8 cellular contexts compared by ENCODE assay signal in the genomic region with DNA sequence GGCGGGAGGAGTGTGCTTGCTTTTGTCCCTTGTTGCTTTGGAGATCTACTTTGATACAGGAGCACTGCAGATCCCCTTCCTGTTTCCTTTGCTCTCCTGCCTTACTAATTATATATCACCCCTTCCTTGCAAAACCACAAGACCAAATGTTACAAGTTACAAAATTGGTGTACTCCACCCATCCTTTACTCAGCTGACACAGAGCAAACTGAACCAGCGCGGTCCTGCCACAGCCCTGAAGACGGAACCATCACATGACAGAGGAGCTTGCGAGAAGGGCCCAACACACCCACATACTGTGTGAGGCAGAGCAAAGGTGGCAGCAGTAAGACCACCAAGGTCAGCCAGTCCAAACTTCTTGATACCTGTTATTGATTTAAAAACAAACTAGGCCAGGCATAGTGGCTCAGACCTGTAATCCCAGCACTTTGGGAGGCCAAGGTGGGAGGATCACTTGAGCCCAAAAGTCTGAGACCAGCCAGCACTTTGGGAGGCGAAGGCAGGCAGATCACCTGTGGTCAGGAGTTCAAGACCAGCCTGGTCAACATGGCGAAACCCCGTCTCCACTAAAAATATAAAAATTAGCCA. TPM values are rescaled to one million over a fixed set of nuclear protein-coding genes. Genes with fewer than 3 reads are reported as not detected.
DNase-seq lines count a peak whose midpoint lies in the region; TF ChIP-seq lines count a peak whose summit lies in the region.

No MANE protein-coding gene starts in this region.

- peak overlapping the region; percentile 62 for H3K4me3 Mint-ChIP-seq in activated naive CD8-positive, alpha-beta T cell treated with anti-CD3 and anti-CD28 coated beads for 36 hours

- DNase-seq in AML-193 (lab: John Stamatoyannopoulos, UW): peak; percentile 99
- DNase-seq in SKM-1 (lab: John Stamatoyannopoulos, UW; ENCODE audit: unreplicated experiment): peak; percentile 90
- peak; percentile 75 for DNase-seq in activated naive CD8-positive, alpha-beta T cell treated with anti-CD3 and anti-CD28 coated beads for 36 hours
- DNase-seq in kidney tubule cell (ENCODE audit: low spot score): peak; percentile 17
- peak; percentile 81 for DNase-seq in stimulated activated CD8-positive, alpha-beta memory T cell treated with anti-CD3 and anti-CD28 coated beads, Interleukin-4, amount 100 ng/mL, for 48 hours
- DNase-seq in GM13977 (ENCODE audit: low spot score): no peak
- no peak for DNase-seq in iPS-NIHi7 (ENCODE audit: extremely low spot score)

- no peaks in the 10 kb centered on the region for H3K9me3 ChIP-seq in HEK293 (ENCODE audit: control insufficient read depth, insufficient read depth, low read depth, low read length)

- H3K27ac ChIP-seq in HEK293 (ENCODE audit: extremely low read depth, low read depth, low read length): no peak overlapping the region

- no peak overlapping the region for H3K4me3 ChIP-seq in HEK293 (ENCODE audit: low read depth, low read length)

- no peaks in the 10 kb centered on the region for H3K27me3 Mint-ChIP-seq in activated naive CD8-positive, alpha-beta T cell treated with anti-CD3 and anti-CD28 coated beads for 36 hours

- no peak for TF ChIP-seq CTCF in HEK293 (tag by site-specific recombination; IDR thresholded peaks at IDR 0.05)
- no peak for TF ChIP-seq CTCF in GM13977 (IDR thresholded peaks at IDR 0.05; ENCODE audit: extremely low read depth, insufficient read depth, missing control alignments)

- in situ Hi-C loops in GM13977 (cut with MboI; ENCODE audit: low pct_unique_long_range_greater_than_20kb, low sequenced_read_pairs, unreplicated experiment): no loop called here

- CTCF ChIA-PET in HEK293 (lab: Yijun Ruan, JAX): interaction anchor here (0.6 to 3.0 kb wide), 4 partner anchors 14 to 334 kb away, joined by 3 to 12 read pairs (median 3); no protein-coding TSS in a partner anchor

- POLR2A ChIA-PET in HEK293 (lab: Yijun Ruan, JAX): no interaction called here

- H3K36me3 ChIP-seq in HEK293 (ENCODE audit: control insufficient read depth in 2 of 2, insufficient read depth in 1 of 2, low read length in 2 of 2): no peaks in the 10 kb centered on the region

- H3K36me3 Mint-ChIP-seq in activated naive CD8-positive, alpha-beta T cell treated with anti-CD3 and anti-CD28 coated beads for 36 hours: peaks cover 6% of the 10 kb centered on the region

- peak overlapping the region; percentile 90 for H3K27ac Mint-ChIP-seq in activated naive CD8-positive, alpha-beta T cell treated with anti-CD3 and anti-CD28 coated beads for 36 hours

- no peaks in the 10 kb centered on the region for H3K9me3 Mint-ChIP-seq in activated naive CD8-positive, alpha-beta T cell treated with anti-CD3 and anti-CD28 coated beads for 36 hours

- peaks cover 7% of the 10 kb centered on the region for H3K4me1 ChIP-seq in HEK293 (ENCODE audit: control insufficient read depth, insufficient read depth, low read length)

- H3K4me1 Mint-ChIP-seq in activated naive CD8-positive, alpha-beta T cell treated with anti-CD3 and anti-CD28 coated beads for 36 hours: peaks cover 92% of the 10 kb centered on the region

TF ChIP-seq in HEK293, 187 proteins besides CTCF, POLR2A, EP300 and RAD21:
- TF ChIP-seq SP7 (tag by site-specific recombination; IDR thresholded peaks at IDR 0.05): peak; percentile 95
- TF ChIP-seq ZFHX2 (tag by site-specific recombination; conservative IDR thresholded peaks at IDR 0.05): no peak
- TF ChIP-seq KLF1 (tag by site-specific recombination; IDR thresholded peaks at IDR 0.05): peak; percentile 44
- TF ChIP-seq, protein P1, sequence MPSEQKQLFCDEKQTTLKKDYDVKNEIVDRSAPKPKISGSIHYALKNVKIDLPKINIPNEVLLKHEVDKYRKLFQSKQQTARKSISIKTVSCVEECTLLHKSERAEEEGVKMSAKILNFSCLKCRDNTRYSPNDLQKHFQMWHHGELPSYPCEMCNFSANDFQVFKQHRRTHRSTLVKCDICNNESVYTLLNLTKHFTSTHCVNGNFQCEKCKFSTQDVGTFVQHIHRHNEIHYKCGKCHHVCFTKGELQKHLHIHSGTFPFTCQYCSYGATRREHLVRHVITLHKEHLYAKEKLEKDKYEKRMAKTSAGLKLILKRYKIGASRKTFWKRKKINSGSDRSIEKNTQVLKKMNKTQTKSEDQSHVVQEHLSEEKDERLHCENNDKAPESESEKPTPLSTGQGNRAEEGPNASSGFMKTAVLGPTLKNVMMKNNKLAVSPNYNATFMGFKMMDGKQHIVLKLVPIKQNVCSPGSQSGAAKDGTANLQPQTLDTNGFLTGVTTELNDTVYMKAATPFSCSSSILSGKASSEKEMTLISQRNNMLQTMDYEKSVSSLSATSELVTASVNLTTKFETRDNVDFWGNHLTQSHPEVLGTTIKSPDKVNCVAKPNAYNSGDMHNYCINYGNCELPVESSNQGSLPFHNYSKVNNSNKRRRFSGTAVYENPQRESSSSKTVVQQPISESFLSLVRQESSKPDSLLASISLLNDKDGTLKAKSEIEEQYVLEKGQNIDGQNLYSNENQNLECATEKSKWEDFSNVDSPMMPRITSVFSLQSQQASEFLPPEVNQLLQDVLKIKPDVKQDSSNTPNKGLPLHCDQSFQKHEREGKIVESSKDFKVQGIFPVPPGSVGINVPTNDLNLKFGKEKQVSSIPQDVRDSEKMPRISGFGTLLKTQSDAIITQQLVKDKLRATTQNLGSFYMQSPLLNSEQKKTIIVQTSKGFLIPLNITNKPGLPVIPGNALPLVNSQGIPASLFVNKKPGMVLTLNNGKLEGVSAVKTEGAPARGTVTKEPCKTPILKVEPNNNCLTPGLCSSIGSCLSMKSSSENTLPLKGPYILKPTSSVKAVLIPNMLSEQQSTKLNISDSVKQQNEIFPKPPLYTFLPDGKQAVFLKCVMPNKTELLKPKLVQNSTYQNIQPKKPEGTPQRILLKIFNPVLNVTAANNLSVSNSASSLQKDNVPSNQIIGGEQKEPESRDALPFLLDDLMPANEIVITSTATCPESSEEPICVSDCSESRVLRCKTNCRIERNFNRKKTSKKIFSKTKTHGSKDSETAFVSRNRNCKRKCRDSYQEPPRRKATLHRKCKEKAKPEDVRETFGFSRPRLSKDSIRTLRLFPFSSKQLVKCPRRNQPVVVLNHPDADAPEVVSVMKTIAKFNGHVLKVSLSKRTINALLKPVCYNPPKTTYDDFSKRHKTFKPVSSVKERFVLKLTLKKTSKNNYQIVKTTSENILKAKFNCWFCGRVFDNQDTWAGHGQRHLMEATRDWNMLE (tag by site-specific recombination; conservative IDR thresholded peaks at IDR 0.05; ENCODE audit: low read depth): no peak

RNA-seq across cellular contexts. Expression of a gene that starts 33.2 kb away (rescaled TPM):
- total RNA-seq in activated naive CD8-positive, alpha-beta T cell treated with anti-CD3 and anti-CD28 coated beads for 36 hours: 10 to 100 TPM; 88.9 to 89.6 TPM

Comparison
In these comparisons a context has a peak if more than half of its experiments do, and no peak if none do; other contexts are left out.
1. DNase-seq: peak in AML-193 (2 of 2), SKM-1 (single experiment), activated naive CD8-positive, alpha-beta T cell treated with anti-CD3 and anti-CD28 coated beads for 36 hours (single experiment), kidney tubule cell (single experiment) and stimulated activated CD8-positive, alpha-beta memory T cell treated with anti-CD3 and anti-CD28 coated beads, Interleukin-4, amount 100 ng/mL, for 48 hours (single experiment); none in GM13977 (single experiment) and iPS-NIHi7 (single experiment).